25 cellular contexts compared by ENCODE assay signal in genomic region chr9:80928697-80929096, GRCh38.
"Had no signal": no experiment of that assay in that cellular context is flagged by ENCODE, and none has a peak within 500 bp of the region (broad histone marks: within the 10 kb centered on the region; RNA-seq: fewer than 3 reads in every experiment).

No MANE protein-coding gene starts in this region.

- H3K9me3 Mint-ChIP-seq: activated CD4-positive, alpha-beta T cell treated with anti-CD3 and anti-CD28 coated beads, Interleukin-2, amount 10 ng/mL, durations not matched to agents 24 days and 14 days; activated naive CD4-positive, alpha-beta T cell treated with anti-CD3 and anti-CD28 coated beads, Interleukin-2, amount 10 ng/mL, durations not matched to agents 7 days and 5 days had no signal

- H3K36me3 ChIP-seq: ascending aorta, brain microvascular endothelial cell, heart right ventricle, suprapubic skin, tibial nerve had no signal

- H3K27ac Mint-ChIP-seq: activated CD4-positive, alpha-beta memory T cell treated with anti-CD3 and anti-CD28 coated beads, Interleukin-2, amount 10 ng/mL, durations not matched to agents 7 days and 5 days; activated CD4-positive, alpha-beta T cell treated with anti-CD3 and anti-CD28 coated beads, Interleukin-2, amount 10 ng/mL, durations not matched to agents 24 days and 14 days; activated CD8-positive, alpha-beta memory T cell treated with anti-CD3 and anti-CD28 coated beads, Interleukin-2, amount 10 ng/mL, durations not matched to agents 7 days and 5 days; activated naive CD4-positive, alpha-beta T cell treated with anti-CD3 and anti-CD28 coated beads, Interleukin-2, amount 10 ng/mL, durations not matched to agents 7 days and 5 days; naive B cell; stimulated activated effector memory CD8-positive, alpha-beta T cell treated with anti-CD3 and anti-CD28 coated beads, Interleukin-12 subunit alpha, Interleukin-12 subunit beta, amount 100 ng/mL, for 72 hours; stimulated activated naive CD8-positive, alpha-beta T cell treated with anti-CD3 and anti-CD28 coated beads, Interleukin-15, amount 100 ng/mL, for 72 hours had no signal

- H3K4me3 Mint-ChIP-seq: activated CD4-positive, alpha-beta memory T cell treated with anti-CD3 and anti-CD28 coated beads, Interleukin-2, amount 10 ng/mL, durations not matched to agents 7 days and 5 days; activated CD4-positive, alpha-beta T cell treated with anti-CD3 and anti-CD28 coated beads, Interleukin-2, amount 10 ng/mL, durations not matched to agents 24 days and 14 days; activated CD8-positive, alpha-beta memory T cell treated with anti-CD3 and anti-CD28 coated beads, Interleukin-2, amount 10 ng/mL, durations not matched to agents 7 days and 5 days; activated naive CD4-positive, alpha-beta T cell treated with anti-CD3 and anti-CD28 coated beads, Interleukin-2, amount 10 ng/mL, durations not matched to agents 7 days and 5 days; naive B cell; stimulated activated effector memory CD8-positive, alpha-beta T cell treated with anti-CD3 and anti-CD28 coated beads, Interleukin-12 subunit alpha, Interleukin-12 subunit beta, amount 100 ng/mL, for 72 hours; stimulated activated naive CD8-positive, alpha-beta T cell treated with anti-CD3 and anti-CD28 coated beads, Interleukin-15, amount 100 ng/mL, for 72 hours had no signal

- H3K79me2 ChIP-seq: parathyroid adenoma had no signal

- H3K27me3 ChIP-seq: ascending aorta, brain microvascular endothelial cell, heart right ventricle, suprapubic skin, tibial nerve had no signal

- H3K27me3 Mint-ChIP-seq: activated CD4-positive, alpha-beta memory T cell treated with anti-CD3 and anti-CD28 coated beads, Interleukin-2, amount 10 ng/mL, durations not matched to agents 7 days and 5 days; activated CD4-positive, alpha-beta T cell treated with anti-CD3 and anti-CD28 coated beads, Interleukin-2, amount 10 ng/mL, durations not matched to agents 24 days and 14 days; activated CD8-positive, alpha-beta memory T cell treated with anti-CD3 and anti-CD28 coated beads, Interleukin-2, amount 10 ng/mL, durations not matched to agents 7 days and 5 days; activated naive CD4-positive, alpha-beta T cell treated with anti-CD3 and anti-CD28 coated beads, Interleukin-2, amount 10 ng/mL, durations not matched to agents 7 days and 5 days; naive B cell; stimulated activated naive CD8-positive, alpha-beta T cell treated with anti-CD3 and anti-CD28 coated beads, Interleukin-15, amount 100 ng/mL, for 72 hours had no signal

- H3K4me1 Mint-ChIP-seq: activated CD4-positive, alpha-beta memory T cell treated with anti-CD3 and anti-CD28 coated beads, Interleukin-2, amount 10 ng/mL, durations not matched to agents 7 days and 5 days; activated CD4-positive, alpha-beta T cell treated with anti-CD3 and anti-CD28 coated beads, Interleukin-2, amount 10 ng/mL, durations not matched to agents 24 days and 14 days; activated CD8-positive, alpha-beta memory T cell treated with anti-CD3 and anti-CD28 coated beads, Interleukin-2, amount 10 ng/mL, durations not matched to agents 7 days and 5 days; activated naive CD4-positive, alpha-beta T cell treated with anti-CD3 and anti-CD28 coated beads, Interleukin-2, amount 10 ng/mL, durations not matched to agents 7 days and 5 days; naive B cell; stimulated activated effector memory CD8-positive, alpha-beta T cell treated with anti-CD3 and anti-CD28 coated beads, Interleukin-12 subunit alpha, Interleukin-12 subunit beta, amount 100 ng/mL, for 72 hours; stimulated activated naive CD8-positive, alpha-beta T cell treated with anti-CD3 and anti-CD28 coated beads, Interleukin-15, amount 100 ng/mL, for 72 hours had no signal

- H3K4me3 ChIP-seq: ascending aorta, heart right ventricle, mucosa of descending colon, suprapubic skin, tibial nerve had no signal

- ATAC-seq: activated CD4-positive, CD25-positive, alpha-beta regulatory T cell treated with anti-CD3 and anti-CD28 coated beads, Interleukin-2, amount 50 U/mL, for 24 hours; activated CD8-positive, alpha-beta memory T cell treated with anti-CD3 and anti-CD28 coated beads, Interleukin-2, amount 10 ng/mL, durations not matched to agents 7 days and 5 days; heart right ventricle; left colon; mucosa of descending colon; right cardiac atrium; stimulated activated effector memory CD8-positive, alpha-beta T cell treated with anti-CD3 and anti-CD28 coated beads, Interleukin-12 subunit alpha, Interleukin-12 subunit beta, amount 100 ng/mL, for 72 hours; stimulated activated naive CD8-positive, alpha-beta T cell treated with anti-CD3 and anti-CD28 coated beads, Interleukin-15, amount 100 ng/mL, for 72 hours had no signal

- H3K9me3 ChIP-seq: ascending aorta, mucosa of descending colon, suprapubic skin, tibial nerve had no signal

- H2AFZ ChIP-seq: parathyroid adenoma had no signal

- DNase-seq: activated CD4-positive, alpha-beta memory T cell treated with anti-CD3 and anti-CD28 coated beads, Interleukin-2, amount 10 ng/mL, durations not matched to agents 7 days and 5 days; activated CD4-positive, alpha-beta T cell treated with anti-CD3 and anti-CD28 coated beads, Interleukin-2, amount 10 ng/mL, durations not matched to agents 24 days and 14 days; activated CD8-positive, alpha-beta memory T cell treated with anti-CD3 and anti-CD28 coated beads, Interleukin-2, amount 10 ng/mL, durations not matched to agents 7 days and 5 days; activated effector memory CD4-positive, alpha-beta T cell treated with anti-CD3 and anti-CD28 coated beads, Interleukin-2, amount 50 U/mL, for 16 hours; activated naive CD4-positive, alpha-beta T cell treated with anti-CD3 and anti-CD28 coated beads, Interleukin-2, amount 10 ng/mL, durations not matched to agents 7 days and 5 days; activated T-cell treated with anti-CD3 and anti-CD28 coated beads for 4 hours; brain microvascular endothelial cell; central memory CD4-positive, alpha-beta T cell; dermis blood vessel endothelial cell; effector CD8-positive, alpha-beta T cell; heart right ventricle; left colon; mesendoderm; mucosa of descending colon; naive B cell; nucleus accumbens; right cardiac atrium; stimulated activated CD4-positive, alpha-beta T cell treated with anti-CD3 and anti-CD28 coated beads, Interleukin-1b, Interleukin-23, amount 100 ng/mL, for 48 hours; stimulated activated naive CD8-positive, alpha-beta T cell treated with anti-CD3 and anti-CD28 coated beads, Interleukin-15, amount 100 ng/mL, for 72 hours had no signal

- H3K36me3 Mint-ChIP-seq: activated CD8-positive, alpha-beta memory T cell treated with anti-CD3 and anti-CD28 coated beads, Interleukin-2, amount 10 ng/mL, durations not matched to agents 7 days and 5 days; activated naive CD4-positive, alpha-beta T cell treated with anti-CD3 and anti-CD28 coated beads, Interleukin-2, amount 10 ng/mL, durations not matched to agents 7 days and 5 days; stimulated activated effector memory CD8-positive, alpha-beta T cell treated with anti-CD3 and anti-CD28 coated beads, Interleukin-12 subunit alpha, Interleukin-12 subunit beta, amount 100 ng/mL, for 72 hours had no signal

- H3K9ac ChIP-seq: parathyroid adenoma had no signal

- H3K4me1 ChIP-seq: ascending aorta, heart right ventricle, parathyroid adenoma, suprapubic skin had no signal

- H3K27ac ChIP-seq: ascending aorta, brain microvascular endothelial cell, heart right ventricle, parathyroid adenoma, suprapubic skin, tibial nerve had no signal
